ENCODE assay signal across 1 cellular context in genomic region chr14:93186461-93186860, GRCh38.
A peak's percentile ranks its signal among the peaks of the same experiment; 100 is the strongest.
TF ChIP-seq lines count a peak whose summit lies in the region.

No MANE protein-coding gene starts in this region.

TF ChIP-seq in K562, 482 proteins besides CTCF, POLR2A, EP300 and RAD21:
- peak; percentile 38 for TF ChIP-seq PKNOX1 (IDR thresholded peaks at IDR 0.05)
- TF ChIP-seq CXXC5 (CRISPR knock-in tag; IDR thresholded peaks at IDR 0.05), result no peak
TF ChIP-seq in K562: peak in this region for 1.
